Comparison of ENCODE assay signal across 8 cellular contexts in genomic region chr1:21255284-21255942, GRCh38. TPM values are rescaled to one million over a fixed set of nuclear protein-coding genes. Genes with fewer than 3 reads are reported as not detected.
DNase-seq lines count a peak whose midpoint lies in the region; ATAC-seq, FAIRE-seq and TF ChIP-seq lines count a peak whose summit lies in the region.

No MANE protein-coding gene starts in this region.

- no peaks in the 10 kb centered on the region for H3K79me2 ChIP-seq in osteoblast (ENCODE audit: insufficient read depth, low read length)

- TF ChIP-seq CTCF in osteoblast (IDR thresholded peaks at IDR 0.05; ENCODE audit: extremely low read depth, low read depth, low read length) (peak; percentile 96), testis (IDR thresholded peaks at IDR 0.05) (peak; percentile 79 to 82 (median 79))

- intact Hi-C loops in testis (cut with DNase I; ENCODE audit: low total_unique reads): no loop called here

- H3K27ac ChIP-seq in osteoblast (ENCODE audit: low read depth, low read length) (peak overlapping the region; percentile 22), testis (peak overlapping the region in 1 of 2 donors; percentile 60)

- peaks cover 13% of the 10 kb centered on the region for H3K36me3 ChIP-seq in osteoblast (ENCODE audit: insufficient read depth, low read length)
- H3K36me3 ChIP-seq in testis (ENCODE audit: low read depth, missing control alignments): no peaks in the 10 kb centered on the region

- H2AFZ ChIP-seq in osteoblast (ENCODE audit: low read length): no peak overlapping the region

- H3K4me3 ChIP-seq in osteoblast (ENCODE audit: insufficient read depth, low read length): no peak overlapping the region
- no peak overlapping the region for H3K4me3 ChIP-seq in testis

- peak; percentile 21 for FAIRE-seq in frontal cortex (lab: Jason Lieb, UNC)

- no peak overlapping the region for H3K4me2 ChIP-seq in osteoblast (ENCODE audit: insufficient read depth, low read length)

- no peaks in the 10 kb centered on the region for H4K20me1 ChIP-seq in osteoblast (ENCODE audit: insufficient read depth, low read length)

- ATAC-seq in GM19035 (IDR thresholded peaks at IDR 0.05; ENCODE audit: unreplicated experiment): no peak

- in situ Hi-C loops in G401 (cut with HindIII; ENCODE audit: low sequenced_read_pairs) (no loop called here), SK-MEL-5 (cut with HindIII; ENCODE audit: low pct_unique_long_range_greater_than_20kb, low sequenced_read_pairs) (no loop called here)

- no peak for TF ChIP-seq POLR2A in testis (IDR thresholded peaks at IDR 0.05)

- DNase-seq in G401 (ENCODE audit: low spot score) (peak; percentile 93), NCI-H1092 (lab: John Stamatoyannopoulos, UW) (peak; percentile 96), SK-MEL-5 (ENCODE audit: low read depth, low spot score) (peak; percentile 90), frontal cortex (ENCODE audit: low spot score in 2 of 2) (peak; percentile 64 to 80), osteoblast (ENCODE audit: insufficient read length, low spot score, missing footprints) (peak; percentile 97), testis (peak; percentile 94)
- peak; percentile 93 for DNase-seq in activated effector memory CD4-positive, alpha-beta T cell treated with anti-CD3 and anti-CD28 coated beads, Interleukin-2, amount 50 U/mL, for 16 hours

- peaks cover 11% of the 10 kb centered on the region for H3K4me1 ChIP-seq in osteoblast (ENCODE audit: insufficient read depth, low read length)
- peaks cover 12% of the 10 kb centered on the region for H3K4me1 ChIP-seq in testis

- no peaks in the 10 kb centered on the region for H3K27me3 ChIP-seq in osteoblast (ENCODE audit: insufficient read depth, low read length)
- H3K27me3 ChIP-seq in testis: no peaks in the 10 kb centered on the region

- H3K9me3 ChIP-seq in osteoblast (ENCODE audit: low read depth, low read length) (no peaks in the 10 kb centered on the region), testis (no peaks in the 10 kb centered on the region)

- WGBS in testis, 2 donors: 55 to 57% methylated on average over 9 to 11 of the region's 11 CpGs

RNA-seq across cellular contexts. Expression of gene ECE1, which starts 34.9 kb away (rescaled TPM):
- 19.3 and 50.4 TPM in 2 replicates for total RNA-seq in G401 (2014; rRNA removed; shearing (Covaris generic))
- total RNA-seq in SK-MEL-5 (2014; rRNA removed; shearing (Covaris generic)): 14.0 and 31.0 TPM in 2 replicates
- 56.5 and 57.7 TPM in 2 replicates for polyA plus RNA-seq in SK-MEL-5 (2015; cell fraction: cytosol; rRNA removed)
- 7.6 and 23.6 TPM in 2 replicates for polyA plus RNA-seq in SK-MEL-5 (2015; cell fraction: nucleus; rRNA removed)
- total RNA-seq in frontal cortex (8.2 TPM), osteoblast (32.6 and 34.8 TPM in 2 replicates), testis (100 to 1,000 TPM in 1 of 2 donors, 10 to 100 TPM in 1; 96.4 to 101 TPM)
- 66.1 TPM for polyA plus RNA-seq in testis (ENCODE audit: insufficient read depth, low read depth, low replicate concordance)
